2 cellular contexts compared by ENCODE assay signal in genomic region chr2:54540194-54540593, GRCh38.
TF ChIP-seq lines count a peak whose summit lies in the region.

No MANE protein-coding gene starts in this region.

TF ChIP-seq in IMR-90, 13 proteins besides CTCF, POLR2A, EP300 and RAD21 (continued from another document):
- TF ChIP-seq CEBPB (IDR thresholded peaks at IDR 0.05; ENCODE audit: low read depth, low read length) (no peak), NFE2L2 (IDR thresholded peaks at IDR 0.05; ENCODE audit: low read depth, low read length) (no peak), MAFK (IDR thresholded peaks at IDR 0.05; ENCODE audit: low read depth, low read length) (no peak), CHD1 (IDR thresholded peaks at IDR 0.05; ENCODE audit: low read depth, low read length) (no peak), MXI1 (IDR thresholded peaks at IDR 0.05; ENCODE audit: borderline replicate concordance, low read depth, low read length) (no peak)

TF ChIP-seq in WTC11, 78 proteins besides CTCF, POLR2A, EP300 and RAD21 (continued from another document):
- TF ChIP-seq ZNF532 (CRISPR knock-in tag; IDR thresholded peaks at IDR 0.05; ENCODE audit: borderline replicate concordance) (no peak), ZNF416 (CRISPR knock-in tag; IDR thresholded peaks at IDR 0.05) (no peak), SP1 (CRISPR knock-in tag; conservative IDR thresholded peaks at IDR 0.05) (no peak), ZNF425 (CRISPR knock-in tag; conservative IDR thresholded peaks at IDR 0.05) (no peak), ZNF317 (CRISPR knock-in tag; IDR thresholded peaks at IDR 0.05; ENCODE audit: borderline replicate concordance, low read depth) (no peak), ZSCAN18 (CRISPR knock-in tag; IDR thresholded peaks at IDR 0.05) (no peak), JUN (CRISPR knock-in tag; IDR thresholded peaks at IDR 0.05) (no peak), ATF3 (CRISPR knock-in tag; conservative IDR thresholded peaks at IDR 0.05) (no peak)
